In the genomic region with DNA sequence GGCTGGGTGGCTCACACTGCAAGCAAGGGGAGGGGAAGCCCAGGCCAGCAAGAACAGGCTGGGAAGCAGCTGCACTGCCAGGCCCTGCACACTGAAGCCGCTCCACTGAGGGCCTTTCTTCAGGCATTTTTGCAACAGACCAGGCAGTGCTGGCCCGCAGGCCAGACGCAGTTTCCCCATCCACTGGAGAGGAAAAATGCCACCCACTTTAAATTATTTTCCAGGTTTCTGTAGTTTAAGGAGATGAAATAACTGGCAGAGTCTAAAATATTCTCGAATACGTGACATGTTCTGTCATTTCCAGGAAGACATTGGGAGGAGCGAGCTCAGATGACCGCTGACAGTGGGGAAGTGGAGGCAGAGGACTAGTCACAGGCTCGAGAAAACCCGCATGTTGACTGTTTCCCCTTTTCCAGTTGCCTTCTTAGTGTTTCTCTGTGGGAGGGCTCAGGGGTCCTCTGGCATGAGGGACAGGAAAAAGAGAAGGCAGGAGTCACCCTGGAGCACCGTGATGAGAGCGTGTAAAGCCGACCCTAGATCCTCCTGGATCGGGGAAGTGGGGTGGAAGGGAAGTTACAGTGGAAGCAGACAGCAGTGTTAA, we compare ENCODE assay signal across 14 cellular contexts. TPM values are rescaled to one million over a fixed set of nuclear protein-coding genes. Genes with fewer than 3 reads are reported as not detected.
DNase-seq lines count a peak whose midpoint lies in the region; ATAC-seq and TF ChIP-seq lines count a peak whose summit lies in the region.
"Had no signal": no experiment of that assay in that cellular context is flagged by ENCODE, and none has a peak within 500 bp of the region (broad histone marks: within the 10 kb centered on the region; RNA-seq: fewer than 3 reads in every experiment).

No MANE protein-coding gene starts in this region.

- H3K9ac ChIP-seq in subcutaneous abdominal adipose tissue (ENCODE audit: low read length in 5 of 5): no peak overlapping the region

- no peak for TF ChIP-seq CTCF in NB4 (IDR thresholded peaks at IDR 0.05; ENCODE audit: low read depth, low read length)
- TF ChIP-seq CTCF in lower lobe of right lung (IDR thresholded peaks at IDR 0.05): no peak
- TF ChIP-seq CTCF in omental fat pad (IDR thresholded peaks at IDR 0.05): no peak

- ATAC-seq in lower lobe of right lung: peak; percentile 70 to 86
- no peak for ATAC-seq in GM21423 (IDR thresholded peaks at IDR 0.05; ENCODE audit: unreplicated experiment)
- no peak for ATAC-seq in omental fat pad (ENCODE audit: low FRiP score)

- intact Hi-C loops in dendritic cell treated with granulocyte-macrophage colony-stimulating factor and Interleukin-4, amounts not matched to agents 40 ng/mL and 50 ng/mL, for 4 days (cut with micrococcal nuclease): loop anchor here (2.0 kb wide), 1 partner anchor 21 kb away; no protein-coding TSS in a partner anchor
- intact Hi-C loops in lower lobe of right lung (cut with DNase I): no loop called here

- H3K27ac ChIP-seq in lower lobe of right lung (peak overlapping the region; percentile 76), subcutaneous abdominal adipose tissue (ENCODE audit: low read depth, low read length) (peak overlapping the region; percentile 32)

- H3K27me3 ChIP-seq in lower lobe of right lung (ENCODE audit: low read depth): no peaks in the 10 kb centered on the region
- no peaks in the 10 kb centered on the region for H3K27me3 ChIP-seq in subcutaneous abdominal adipose tissue (ENCODE audit: control insufficient read depth in 5 of 5, insufficient read depth in 4 of 5, low read length in 5 of 5)
- H3K27me3 ChIP-seq: esophagus squamous epithelium, MG63 had no signal

- H3K36me3 ChIP-seq in lower lobe of right lung (no peaks in the 10 kb centered on the region), subcutaneous abdominal adipose tissue (ENCODE audit: control insufficient read depth in 5 of 5, insufficient read depth in 5 of 5, low read length in 5 of 5) (no peaks in the 10 kb centered on the region)
- H3K36me3 ChIP-seq: MG63 had no signal

- DNase-seq in NB4 (ENCODE audit: low read depth) (peak; percentile 35), lower lobe of right lung (peak; percentile 60), AG08395 (ENCODE audit: low spot score) (no peak), omental fat pad (ENCODE audit: low spot score) (no peak)
- DNase-seq: activated CD4-positive, alpha-beta T cell treated with anti-CD3 and anti-CD28 coated beads, Interleukin-2, amount 50 U/mL, for 4 hours; CD4-positive, CD25-positive, alpha-beta regulatory T cell; esophagus squamous epithelium; MG63; NCI-H2081 treated with DMSO at 0.1 percent for 48 hours; stimulated activated naive CD4-positive, alpha-beta T cell had no signal

- H3K9me3 ChIP-seq in lower lobe of right lung: no peaks in the 10 kb centered on the region
- H3K9me3 ChIP-seq in subcutaneous abdominal adipose tissue (ENCODE audit: control insufficient read depth in 5 of 5, low read length in 5 of 5): no peaks in the 10 kb centered on the region
- H3K9me3 ChIP-seq: esophagus squamous epithelium, MG63 had no signal

- H3K4me3 Mint-ChIP-seq in dendritic cell treated with granulocyte-macrophage colony-stimulating factor and Interleukin-4, amounts not matched to agents 40 ng/mL and 50 ng/mL, for 4 days: peak overlapping the region; percentile 18
- H3K4me3 Mint-ChIP-seq: CD4-positive, CD25-positive, alpha-beta regulatory T cell; neural crest cell had no signal

- H3K4me3 ChIP-seq in NB4 (ENCODE audit: low read depth, low read length): no peak overlapping the region
- no peak overlapping the region for H3K4me3 ChIP-seq in lower lobe of right lung
- no peak overlapping the region for H3K4me3 ChIP-seq in subcutaneous abdominal adipose tissue (ENCODE audit: low read depth in 1 of 5, low read length in 5 of 5)
- H3K4me3 ChIP-seq: esophagus squamous epithelium, MG63 had no signal

- H3K27ac Mint-ChIP-seq in dendritic cell treated with granulocyte-macrophage colony-stimulating factor and Interleukin-4, amounts not matched to agents 40 ng/mL and 50 ng/mL, for 4 days: peak overlapping the region; percentile 91
- H3K27ac Mint-ChIP-seq: CD4-positive, CD25-positive, alpha-beta regulatory T cell had no signal

- TF ChIP-seq POLR2A in NB4 (IDR thresholded peaks at IDR 0.05; ENCODE audit: extremely low read depth, insufficient read length): no peak

- H3K4me1 ChIP-seq in lower lobe of right lung (peaks cover 10% of the 10 kb centered on the region), subcutaneous abdominal adipose tissue (ENCODE audit: control insufficient read depth in 5 of 5, insufficient read depth in 5 of 5, low read length in 5 of 5) (peaks cover 0 to 9% (median 0%) of the 10 kb centered on the region in 5 donors)
- H3K4me1 ChIP-seq: esophagus squamous epithelium had no signal

- H3K9me3 Mint-ChIP-seq in dendritic cell treated with granulocyte-macrophage colony-stimulating factor and Interleukin-4, amounts not matched to agents 40 ng/mL and 50 ng/mL, for 4 days: peaks cover 15% of the 10 kb centered on the region
- H3K9me3 Mint-ChIP-seq: neural crest cell had no signal

- no peaks in the 10 kb centered on the region for H3K27me3 Mint-ChIP-seq in dendritic cell treated with granulocyte-macrophage colony-stimulating factor and Interleukin-4, amounts not matched to agents 40 ng/mL and 50 ng/mL, for 4 days

- H3K36me3 Mint-ChIP-seq in dendritic cell treated with granulocyte-macrophage colony-stimulating factor and Interleukin-4, amounts not matched to agents 40 ng/mL and 50 ng/mL, for 4 days (ENCODE audit: low read depth): peaks cover 11% of the 10 kb centered on the region
- H3K36me3 Mint-ChIP-seq: CD4-positive, CD25-positive, alpha-beta regulatory T cell had no signal

- peaks cover 36% of the 10 kb centered on the region for H3K4me1 Mint-ChIP-seq in dendritic cell treated with granulocyte-macrophage colony-stimulating factor and Interleukin-4, amounts not matched to agents 40 ng/mL and 50 ng/mL, for 4 days (ENCODE audit: low read depth)
- H3K4me1 Mint-ChIP-seq: CD4-positive, CD25-positive, alpha-beta regulatory T cell had no signal

RNA-seq across cellular contexts. Expression of gene B3GNT7, which starts 53.3 kb away (rescaled TPM):
- total RNA-seq in lower lobe of right lung: 80.0 TPM
- 10 to 100 TPM in 1 of 4 donors, 1 to 10 TPM in 3; 2.8 to 12.6 (median 6.1) TPM for total RNA-seq in omental fat pad
- total RNA-seq: CD4-positive, CD25-positive, alpha-beta regulatory T cell had no signal

Comparison
In these comparisons a context has a peak if more than half of its experiments do, and no peak if none do; other contexts are left out.
1. DNase-seq: peak in NB4 (single experiment) and lower lobe of right lung (single experiment); none in AG08395 (single experiment) and omental fat pad (single experiment).
2. ATAC-seq: peak in lower lobe of right lung (2 of 2); none in GM21423 (single experiment) and omental fat pad (single experiment).